ENCODE assay signal across 1 cellular context in the genomic region with DNA sequence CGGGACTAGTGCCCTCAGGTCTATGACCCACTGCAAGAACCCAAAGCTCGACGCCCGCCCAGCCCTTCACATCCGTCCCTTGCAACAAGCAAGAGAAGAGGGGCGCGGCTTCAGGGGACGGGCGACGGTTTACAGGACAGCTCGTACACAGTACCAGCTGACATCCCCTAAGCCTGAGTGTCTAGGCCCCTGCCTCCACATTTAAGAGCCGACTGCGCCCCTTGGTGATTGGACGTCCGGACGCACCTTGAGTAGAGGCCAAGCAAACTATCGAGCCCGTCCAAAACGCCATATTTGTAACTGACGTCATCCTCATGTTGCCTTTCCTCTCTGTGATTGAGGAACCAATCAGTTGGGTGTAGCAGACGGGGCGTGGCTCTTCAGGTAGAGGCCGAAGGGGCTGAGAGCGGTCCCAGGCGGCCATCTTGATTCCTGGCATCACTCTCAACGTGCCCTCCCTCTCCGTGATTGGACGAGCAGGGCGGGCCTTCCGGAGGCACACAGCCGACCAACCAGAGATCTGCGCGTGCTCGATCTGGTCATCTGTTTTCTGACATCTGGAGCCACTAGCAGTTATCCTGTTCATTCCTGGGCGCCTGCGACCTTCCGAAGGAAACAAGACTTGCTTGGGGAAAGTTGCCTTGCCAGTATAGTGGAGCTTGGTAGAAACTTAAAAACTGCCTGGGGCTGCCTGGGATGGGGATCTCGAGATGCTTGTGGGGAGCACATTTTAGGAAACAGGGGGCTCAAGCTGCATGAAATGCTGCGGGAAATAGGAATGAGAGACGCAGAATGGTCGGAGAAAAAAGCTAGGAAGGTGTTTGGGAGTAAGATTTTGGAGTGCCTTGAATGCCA.
A peak's percentile ranks its signal among the peaks of the same experiment; 100 is the strongest.
TF ChIP-seq lines count a peak whose summit lies in the region.

No MANE protein-coding gene starts in this region.

TF ChIP-seq in liver, 16 proteins besides CTCF, POLR2A, EP300 and RAD21 (continued from another document):
- TF ChIP-seq HNF4A (conservative IDR thresholded peaks at IDR 0.05), result peak in 1 of 2 donors; percentile 39
- TF ChIP-seq, protein P1, sequence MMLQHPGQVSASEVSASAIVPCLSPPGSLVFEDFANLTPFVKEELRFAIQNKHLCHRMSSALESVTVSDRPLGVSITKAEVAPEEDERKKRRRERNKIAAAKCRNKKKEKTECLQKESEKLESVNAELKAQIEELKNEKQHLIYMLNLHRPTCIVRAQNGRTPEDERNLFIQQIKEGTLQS (IDR thresholded peaks at IDR 0.05), result peak; percentile 71
- TF ChIP-seq, protein P2, sequence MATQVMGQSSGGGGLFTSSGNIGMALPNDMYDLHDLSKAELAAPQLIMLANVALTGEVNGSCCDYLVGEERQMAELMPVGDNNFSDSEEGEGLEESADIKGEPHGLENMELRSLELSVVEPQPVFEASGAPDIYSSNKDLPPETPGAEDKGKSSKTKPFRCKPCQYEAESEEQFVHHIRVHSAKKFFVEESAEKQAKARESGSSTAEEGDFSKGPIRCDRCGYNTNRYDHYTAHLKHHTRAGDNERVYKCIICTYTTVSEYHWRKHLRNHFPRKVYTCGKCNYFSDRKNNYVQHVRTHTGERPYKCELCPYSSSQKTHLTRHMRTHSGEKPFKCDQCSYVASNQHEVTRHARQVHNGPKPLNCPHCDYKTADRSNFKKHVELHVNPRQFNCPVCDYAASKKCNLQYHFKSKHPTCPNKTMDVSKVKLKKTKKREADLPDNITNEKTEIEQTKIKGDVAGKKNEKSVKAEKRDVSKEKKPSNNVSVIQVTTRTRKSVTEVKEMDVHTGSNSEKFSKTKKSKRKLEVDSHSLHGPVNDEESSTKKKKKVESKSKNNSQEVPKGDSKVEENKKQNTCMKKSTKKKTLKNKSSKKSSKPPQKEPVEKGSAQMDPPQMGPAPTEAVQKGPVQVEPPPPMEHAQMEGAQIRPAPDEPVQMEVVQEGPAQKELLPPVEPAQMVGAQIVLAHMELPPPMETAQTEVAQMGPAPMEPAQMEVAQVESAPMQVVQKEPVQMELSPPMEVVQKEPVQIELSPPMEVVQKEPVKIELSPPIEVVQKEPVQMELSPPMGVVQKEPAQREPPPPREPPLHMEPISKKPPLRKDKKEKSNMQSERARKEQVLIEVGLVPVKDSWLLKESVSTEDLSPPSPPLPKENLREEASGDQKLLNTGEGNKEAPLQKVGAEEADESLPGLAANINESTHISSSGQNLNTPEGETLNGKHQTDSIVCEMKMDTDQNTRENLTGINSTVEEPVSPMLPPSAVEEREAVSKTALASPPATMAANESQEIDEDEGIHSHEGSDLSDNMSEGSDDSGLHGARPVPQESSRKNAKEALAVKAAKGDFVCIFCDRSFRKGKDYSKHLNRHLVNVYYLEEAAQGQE (IDR thresholded peaks at IDR 0.05), result peak; percentile 90
- TF ChIP-seq FOXA1 (IDR thresholded peaks at IDR 0.05), result no peak
- no peak for TF ChIP-seq FOXA2 (IDR thresholded peaks at IDR 0.05)
- TF ChIP-seq MAX (IDR thresholded peaks at IDR 0.05), result peak; percentile 72
- peak; percentile 88 to 93 for TF ChIP-seq RXRA (IDR thresholded peaks at IDR 0.05)
- no peak for TF ChIP-seq HNF4G (IDR thresholded peaks at IDR 0.05)
- no peak for TF ChIP-seq EGR1 (IDR thresholded peaks at IDR 0.05; ENCODE audit: low read depth in 2 of 2)
TF ChIP-seq in liver: peak in this region for 11.
